Comparison of ENCODE assay signal across 8 cellular contexts in genomic region chr11:119030029-119030328, GRCh38. TPM values are rescaled to one million over a fixed set of nuclear protein-coding genes. Genes with fewer than 3 reads are reported as not detected.
DNase-seq lines count a peak whose midpoint lies in the region; ATAC-seq, FAIRE-seq and TF ChIP-seq lines count a peak whose summit lies in the region.

No MANE protein-coding gene starts in this region.

- no peaks in the 10 kb centered on the region for H3K27me3 Mint-ChIP-seq in T-helper 17 cell

- no peak for TF ChIP-seq POLR2A in gastroesophageal sphincter (IDR thresholded peaks at IDR 0.05)

- no peaks in the 10 kb centered on the region for H3K9me3 ChIP-seq in T-helper 17 cell (ENCODE audit: control insufficient read depth, low read length, poor library complexity, severe bottlenecking)
- H3K9me3 ChIP-seq in gastroesophageal sphincter, result no peaks in the 10 kb centered on the region
- H3K9me3 ChIP-seq in small intestine (ENCODE audit: control insufficient read depth, low read depth), result no peaks in the 10 kb centered on the region

- no peak for DNase-seq in T-helper 17 cell
- DNase-seq in small intestine, result peak; percentile 16
- DNase-seq in GM13976 (ENCODE audit: low spot score), result no peak
- no peak for DNase-seq in T-helper 9 cell

- H3K4me3 ChIP-seq in gastroesophageal sphincter (peak overlapping the region; percentile 74 to 90), small intestine (ENCODE audit: low read depth in 1 of 2, low read length in 2 of 2) (peak overlapping the region; percentile 78 to 87)

- in situ Hi-C loops in GM13976 (cut with MboI; ENCODE audit: low sequenced_read_pairs, unreplicated experiment), result no loop called here

- TF ChIP-seq EP300 in gastroesophageal sphincter (IDR thresholded peaks at IDR 0.05), result no peak

- H3K27me3 ChIP-seq in gastroesophageal sphincter (no peaks in the 10 kb centered on the region), small intestine (ENCODE audit: control insufficient read depth in 2 of 2, insufficient read depth in 2 of 2, low read length in 2 of 2) (no peaks in the 10 kb centered on the region)

- peaks cover 5% of the 10 kb centered on the region for H3K36me3 Mint-ChIP-seq in T-helper 17 cell (ENCODE audit: low read depth)

- H3K4me1 ChIP-seq in gastroesophageal sphincter, result peaks cover 0 to 23% (median 9%) of the 10 kb centered on the region in 3 donors
- H3K4me1 ChIP-seq in small intestine (ENCODE audit: control insufficient read depth in 2 of 2, insufficient read depth in 1 of 2, low read depth in 1 of 2, low read length in 1 of 2), result no peaks in the 10 kb centered on the region

- FAIRE-seq in small intestine (lab: Jason Lieb, UNC), result no peak

- peak overlapping the region; percentile 87 for H3K27ac Mint-ChIP-seq in T-helper 17 cell

- peak; percentile 15 for ATAC-seq in GM18498 (IDR thresholded peaks at IDR 0.05; ENCODE audit: unreplicated experiment)
- ATAC-seq in HG02642 (IDR thresholded peaks at IDR 0.05; ENCODE audit: poor library complexity, unreplicated experiment), result peak; percentile 19
- no peak for ATAC-seq in T-helper 17 cell
- no peak for ATAC-seq in gastroesophageal sphincter
- no peak for ATAC-seq in GM18870 (IDR thresholded peaks at IDR 0.05; ENCODE audit: unreplicated experiment)

- 5% methylated on average over 7 of the region's 13 CpGs; no CpG with 5 or more reads in 1 of the 2 donors for WGBS in gastroesophageal sphincter (ENCODE audit: low coverage in 1 of 2), 2 donors
- 0 to 5% (median 2%) methylated on average over 12 to 13 of the region's 13 CpGs for WGBS in small intestine, 3 donors

- H3K36me3 ChIP-seq in gastroesophageal sphincter (peaks cover 0 to 33% of the 10 kb centered on the region in 2 donors), small intestine (ENCODE audit: control insufficient read depth in 2 of 2, insufficient read depth in 2 of 2, low read length in 2 of 2) (peaks cover 0 to under 1% of the 10 kb centered on the region in 2 donors)

- peak overlapping the region; percentile 89 for H3K4me3 Mint-ChIP-seq in T-helper 17 cell

- H3K4me1 Mint-ChIP-seq in T-helper 17 cell, result peaks cover 28% of the 10 kb centered on the region

- no peak for TF ChIP-seq CTCF in gastroesophageal sphincter (IDR thresholded peaks at IDR 0.05)
- no peak for TF ChIP-seq CTCF in GM13976 (IDR thresholded peaks at IDR 0.05; ENCODE audit: borderline replicate concordance, control extremely low read depth, extremely low read depth, insufficient read depth, missing control alignments)

- H3K27ac ChIP-seq in gastroesophageal sphincter (peak overlapping the region in 3 of 4 donors; percentile 83 to 87 (median 86)), small intestine (ENCODE audit: low read depth in 1 of 2, low read length in 1 of 2) (peak overlapping the region; percentile 85 to 96)

RNA-seq across cellular contexts. Expression of gene SLC37A4, which starts 0.7 kb away (rescaled TPM):
- total RNA-seq in T-helper 17 cell (10 to 100 TPM in 1 of 2 donors, 1 to 10 TPM in 1; 9.0 to 11.0 TPM), gastroesophageal sphincter (10 to 100 TPM; 10.1 to 11.6 (median 11.1) TPM)
- 100 to 1,000 TPM in 1 of 3 donors, 10 to 100 TPM in 2; 57.9 to 124 (median 70.0) TPM for polyA plus RNA-seq in small intestine

RNA-seq across cellular contexts. Expression of gene TRAPPC4, which starts 11.4 kb away (rescaled TPM):
- 10 to 100 TPM; 62.4 to 69.5 TPM for total RNA-seq in T-helper 17 cell
- total RNA-seq in gastroesophageal sphincter, result 10 to 100 TPM; 44.4 to 69.0 (median 52.1) TPM
- polyA plus RNA-seq in small intestine, result 100 to 1,000 TPM in 1 of 3 donors, 10 to 100 TPM in 2; 59.1 to 103 (median 82.5) TPM

RNA-seq across cellular contexts. Expression of gene RPS25, which starts 11.8 kb away (rescaled TPM):
- 1,000 to 10,000 TPM; 2,323 to 2,414 TPM for total RNA-seq in T-helper 17 cell
- 1,000 to 10,000 TPM; 1,381 to 2,808 (median 2,000) TPM for total RNA-seq in gastroesophageal sphincter
- polyA plus RNA-seq in small intestine, result 1,000 to 10,000 TPM; 1,321 to 2,444 (median 2,119) TPM

RNA-seq across cellular contexts. Expression of gene HYOU1, which starts 27.0 kb away (rescaled TPM):
- 100 to 1,000 TPM; 132 to 162 TPM for total RNA-seq in T-helper 17 cell
- total RNA-seq in gastroesophageal sphincter, result 10 to 100 TPM; 37.8 to 63.0 (median 57.9) TPM
- polyA plus RNA-seq in small intestine, result 100 to 1,000 TPM in 1 of 3 donors, 10 to 100 TPM in 2; 17.4 to 127 (median 22.7) TPM

RNA-seq across cellular contexts. Expression of gene CENATAC, which starts 32.0 kb away (rescaled TPM):
- total RNA-seq in T-helper 17 cell (100 to 1,000 TPM; 116 TPM), gastroesophageal sphincter (10 to 100 TPM in 3 of 4 donors, 1 to 10 TPM in 1; 5.8 to 90.3 (median 40.0) TPM)
- polyA plus RNA-seq in small intestine, result 10 to 100 TPM; 12.9 to 50.1 (median 25.9) TPM

Comparison
In these comparisons a context has a peak if more than half of its experiments do, and no peak if none do; other contexts are left out.
1. ATAC-seq: peak in GM18498 (single experiment) and HG02642 (single experiment); none in T-helper 17 cell (single experiment), gastroesophageal sphincter (single experiment) and GM18870 (single experiment).